ENCODE assay signal across 1 cellular context in the genomic region with DNA sequence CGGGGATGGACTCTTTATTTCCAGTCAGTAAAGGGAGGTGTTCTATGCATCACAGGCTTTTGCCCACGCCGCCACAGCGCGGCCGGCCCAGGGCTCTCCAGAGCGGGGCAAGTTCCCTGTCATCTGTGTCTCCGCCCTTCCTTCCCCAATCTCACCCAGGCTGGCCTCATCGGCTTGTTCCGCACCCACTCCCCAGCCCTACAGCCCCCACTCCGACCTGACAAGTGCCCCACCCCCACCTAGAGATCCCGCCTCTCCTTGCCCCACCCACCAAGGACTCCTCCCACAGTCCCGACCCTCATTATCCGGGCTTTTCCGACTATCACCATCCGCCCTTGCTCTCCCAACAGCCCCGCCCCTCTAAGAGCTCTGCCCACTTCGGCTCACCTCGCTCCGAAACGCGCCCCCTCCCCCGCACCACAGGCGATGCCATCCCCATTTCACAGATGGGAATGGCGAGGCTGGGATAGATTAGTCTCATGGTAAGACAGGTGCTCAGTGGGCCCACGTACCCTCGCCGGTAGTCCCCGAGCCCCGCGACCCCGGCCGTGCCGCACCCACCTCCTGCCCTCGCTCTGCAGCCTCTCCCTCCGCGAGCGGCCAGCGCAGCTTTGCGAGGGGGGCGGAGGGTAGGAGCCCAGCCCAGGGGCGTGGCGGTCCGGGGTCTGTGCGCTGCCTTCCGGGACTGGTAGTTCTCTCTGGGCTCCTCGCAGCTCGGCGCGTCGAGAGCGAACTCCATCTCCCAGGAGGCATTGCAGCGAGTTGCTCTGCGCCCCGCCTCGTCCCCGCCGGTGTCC.
TF ChIP-seq lines count a peak whose summit lies in the region.

A gene with protein sequence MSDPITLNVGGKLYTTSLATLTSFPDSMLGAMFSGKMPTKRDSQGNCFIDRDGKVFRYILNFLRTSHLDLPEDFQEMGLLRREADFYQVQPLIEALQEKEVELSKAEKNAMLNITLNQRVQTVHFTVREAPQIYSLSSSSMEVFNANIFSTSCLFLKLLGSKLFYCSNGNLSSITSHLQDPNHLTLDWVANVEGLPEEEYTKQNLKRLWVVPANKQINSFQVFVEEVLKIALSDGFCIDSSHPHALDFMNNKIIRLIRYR (minus strand): TSS at position 615 of the 797 bp plus-strand sequence. CDS start 14,072 bp downstream, outside the sequence.

TF ChIP-seq in HepG2, 621 proteins besides CTCF, POLR2A, EP300 and RAD21 (continued from another document and continues in another):
- TF ChIP-seq, protein P1, sequence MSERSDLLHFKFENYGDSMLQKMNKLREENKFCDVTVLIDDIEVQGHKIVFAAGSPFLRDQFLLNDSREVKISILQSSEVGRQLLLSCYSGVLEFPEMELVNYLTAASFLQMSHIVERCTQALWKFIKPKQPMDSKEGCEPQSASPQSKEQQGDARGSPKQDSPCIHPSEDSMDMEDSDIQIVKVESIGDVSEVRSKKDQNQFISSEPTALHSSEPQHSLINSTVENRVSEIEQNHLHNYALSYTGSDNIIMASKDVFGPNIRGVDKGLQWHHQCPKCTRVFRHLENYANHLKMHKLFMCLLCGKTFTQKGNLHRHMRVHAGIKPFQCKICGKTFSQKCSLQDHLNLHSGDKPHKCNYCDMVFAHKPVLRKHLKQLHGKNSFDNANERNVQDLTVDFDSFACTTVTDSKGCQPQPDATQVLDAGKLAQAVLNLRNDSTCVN (CRISPR knock-in tag; IDR thresholded peaks at IDR 0.05; ENCODE audit: borderline replicate concordance) = 0 out of 2 replicates have a peak, but pooled peaks have one; percentile 23
- TF ChIP-seq, protein P2, sequence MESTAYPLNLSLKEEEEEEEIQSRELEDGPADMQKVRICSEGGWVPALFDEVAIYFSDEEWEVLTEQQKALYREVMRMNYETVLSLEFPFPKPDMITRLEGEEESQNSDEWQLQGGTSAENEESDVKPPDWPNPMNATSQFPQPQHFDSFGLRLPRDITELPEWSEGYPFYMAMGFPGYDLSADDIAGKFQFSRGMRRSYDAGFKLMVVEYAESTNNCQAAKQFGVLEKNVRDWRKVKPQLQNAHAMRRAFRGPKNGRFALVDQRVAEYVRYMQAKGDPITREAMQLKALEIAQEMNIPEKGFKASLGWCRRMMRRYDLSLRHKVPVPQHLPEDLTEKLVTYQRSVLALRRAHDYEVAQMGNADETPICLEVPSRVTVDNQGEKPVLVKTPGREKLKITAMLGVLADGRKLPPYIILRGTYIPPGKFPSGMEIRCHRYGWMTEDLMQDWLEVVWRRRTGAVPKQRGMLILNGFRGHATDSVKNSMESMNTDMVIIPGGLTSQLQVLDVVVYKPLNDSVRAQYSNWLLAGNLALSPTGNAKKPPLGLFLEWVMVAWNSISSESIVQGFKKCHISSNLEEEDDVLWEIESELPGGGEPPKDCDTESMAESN (CRISPR knock-in tag; conservative IDR thresholded peaks at IDR 0.05) = 0 out of 2 replicates have a peak, but pooled peaks have one; percentile 19
- TF ChIP-seq KMT2A (CRISPR knock-in tag; IDR thresholded peaks at IDR 0.05) (peak; percentile 68; the same call in 1 of the 2 replicates), KAT2B (IDR thresholded peaks at IDR 0.05; ENCODE audit: borderline replicate concordance, low read depth, low read length) (no peak), ZNF879 (CRISPR knock-in tag; IDR thresholded peaks at IDR 0.05) (no peak), PRMT3 (CRISPR knock-in tag; IDR thresholded peaks at IDR 0.05; ENCODE audit: borderline replicate concordance, low read depth) (no peak), ZNF225 (CRISPR knock-in tag; IDR thresholded peaks at IDR 0.05) (no peak), TMF1 (CRISPR knock-in tag; IDR thresholded peaks at IDR 0.05; ENCODE audit: low read depth) (no peak), HNF4G (IDR thresholded peaks at IDR 0.05; ENCODE audit: borderline replicate concordance, low read depth, low read length) (no peak), HNF4G (CRISPR knock-in tag; IDR thresholded peaks at IDR 0.05; ENCODE audit: borderline replicate concordance, low read depth) (no peak), CCDC6 (CRISPR knock-in tag; IDR thresholded peaks at IDR 0.05) (peak; percentile 61), ZBTB3 (CRISPR knock-in tag; IDR thresholded peaks at IDR 0.05; ENCODE audit: borderline replicate concordance, low read depth) (0 out of 2 replicates have a peak, but pooled peaks have one; percentile 68), SIN3B (IDR thresholded peaks at IDR 0.05; ENCODE audit: low read length) (no peak), ZSCAN25 (CRISPR knock-in tag; IDR thresholded peaks at IDR 0.05) (peak; percentile 41; the same call in 1 of the 2 replicates), DPF2 (CRISPR knock-in tag; IDR thresholded peaks at IDR 0.05; ENCODE audit: borderline replicate concordance, low read depth) (peak; percentile 38; the same call in 1 of the 2 replicates), MEIS2 (CRISPR knock-in tag; IDR thresholded peaks at IDR 0.05) (no peak; the same call in 1 of the 2 replicates), MAFG (CRISPR knock-in tag; IDR thresholded peaks at IDR 0.05) (no peak), ZFP82 (CRISPR knock-in tag; IDR thresholded peaks at IDR 0.05; ENCODE audit: borderline replicate concordance) (no peak), MBNL3 (CRISPR knock-in tag; conservative IDR thresholded peaks at IDR 0.05) (no peak), TBX2 (CRISPR knock-in tag; IDR thresholded peaks at IDR 0.05; ENCODE audit: borderline replicate concordance) (peak; percentile 68; the same call in 1 of the 2 replicates), MAZ (IDR thresholded peaks at IDR 0.05; ENCODE audit: borderline replicate concordance, low read depth, low read length) (peak; percentile 49), MAZ (CRISPR knock-in tag; IDR thresholded peaks at IDR 0.05; ENCODE audit: low read depth) (peak; percentile 97), RFX5 (IDR thresholded peaks at IDR 0.05; ENCODE audit: low read depth, low read length) (no peak), ZNF207 (IDR thresholded peaks at IDR 0.05; ENCODE audit: borderline replicate concordance) (no peak), ZKSCAN5 (CRISPR knock-in tag; IDR thresholded peaks at IDR 0.05) (no peak), ARNTL (CRISPR knock-in tag; IDR thresholded peaks at IDR 0.05) (peak; percentile 17; the same call in 1 of the 2 replicates), NFYC (CRISPR knock-in tag; IDR thresholded peaks at IDR 0.05) (no peak; the same call in 1 of the 2 replicates), CBFB (CRISPR knock-in tag; IDR thresholded peaks at IDR 0.05) (peak; percentile 64; the same call in 1 of the 2 replicates), MED1 (CRISPR knock-in tag; IDR thresholded peaks at IDR 0.05) (no peak), ISL2 (CRISPR knock-in tag; IDR thresholded peaks at IDR 0.05) (peak; percentile 42)
- TF ChIP-seq, protein P3, sequence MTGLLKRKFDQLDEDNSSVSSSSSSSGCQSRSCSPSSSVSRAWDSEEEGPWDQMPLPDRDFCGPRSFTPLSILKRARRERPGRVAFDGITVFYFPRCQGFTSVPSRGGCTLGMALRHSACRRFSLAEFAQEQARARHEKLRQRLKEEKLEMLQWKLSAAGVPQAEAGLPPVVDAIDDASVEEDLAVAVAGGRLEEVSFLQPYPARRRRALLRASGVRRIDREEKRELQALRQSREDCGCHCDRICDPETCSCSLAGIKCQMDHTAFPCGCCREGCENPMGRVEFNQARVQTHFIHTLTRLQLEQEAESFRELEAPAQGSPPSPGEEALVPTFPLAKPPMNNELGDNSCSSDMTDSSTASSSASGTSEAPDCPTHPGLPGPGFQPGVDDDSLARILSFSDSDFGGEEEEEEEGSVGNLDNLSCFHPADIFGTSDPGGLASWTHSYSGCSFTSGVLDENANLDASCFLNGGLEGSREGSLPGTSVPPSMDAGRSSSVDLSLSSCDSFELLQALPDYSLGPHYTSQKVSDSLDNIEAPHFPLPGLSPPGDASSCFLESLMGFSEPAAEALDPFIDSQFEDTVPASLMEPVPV (CRISPR knock-in tag; IDR thresholded peaks at IDR 0.05) = no peak; the same call in 1 of the 2 replicates
- TF ChIP-seq, protein P4, sequence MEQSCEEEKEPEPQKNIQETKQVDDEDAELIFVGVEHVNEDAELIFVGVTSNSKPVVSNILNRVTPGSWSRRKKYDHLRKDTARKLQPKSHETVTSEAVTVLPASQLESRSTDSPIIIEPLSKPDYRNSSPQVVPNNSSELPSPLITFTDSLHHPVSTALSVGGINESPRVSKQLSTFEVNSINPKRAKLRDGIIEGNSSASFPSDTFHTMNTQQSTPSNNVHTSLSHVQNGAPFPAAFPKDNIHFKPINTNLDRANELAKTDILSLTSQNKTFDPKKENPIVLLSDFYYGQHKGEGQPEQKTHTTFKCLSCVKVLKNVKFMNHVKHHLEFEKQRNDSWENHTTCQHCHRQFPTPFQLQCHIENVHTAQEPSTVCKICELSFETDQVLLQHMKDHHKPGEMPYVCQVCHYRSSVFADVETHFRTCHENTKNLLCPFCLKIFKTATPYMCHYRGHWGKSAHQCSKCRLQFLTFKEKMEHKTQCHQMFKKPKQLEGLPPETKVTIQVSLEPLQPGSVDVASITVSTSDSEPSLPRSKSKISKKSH (CRISPR knock-in tag; IDR thresholded peaks at IDR 0.05; ENCODE audit: borderline replicate concordance) = no peak; the same call in 1 of the 2 replicates
- TF ChIP-seq, protein P5, sequence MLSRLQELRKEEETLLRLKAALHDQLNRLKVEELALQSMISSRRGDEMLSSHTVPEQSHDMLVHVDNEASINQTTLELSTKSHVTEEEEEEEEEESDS (CRISPR knock-in tag; IDR thresholded peaks at IDR 0.05; ENCODE audit: borderline replicate concordance) = no peak
- TF ChIP-seq, protein P6, sequence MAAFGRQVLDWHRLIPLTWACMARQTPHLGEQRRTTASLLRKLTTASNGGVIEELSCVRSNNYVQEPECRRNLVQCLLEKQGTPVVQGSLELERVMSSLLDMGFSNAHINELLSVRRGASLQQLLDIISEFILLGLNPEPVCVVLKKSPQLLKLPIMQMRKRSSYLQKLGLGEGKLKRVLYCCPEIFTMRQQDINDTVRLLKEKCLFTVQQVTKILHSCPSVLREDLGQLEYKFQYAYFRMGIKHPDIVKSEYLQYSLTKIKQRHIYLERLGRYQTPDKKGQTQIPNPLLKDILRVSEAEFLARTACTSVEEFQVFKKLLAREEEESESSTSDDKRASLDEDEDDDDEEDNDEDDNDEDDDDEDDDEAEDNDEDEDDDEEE (CRISPR knock-in tag; IDR thresholded peaks at IDR 0.05) = 0 out of 2 replicates have a peak, but pooled peaks have one; percentile 25
- TF ChIP-seq, protein P7, sequence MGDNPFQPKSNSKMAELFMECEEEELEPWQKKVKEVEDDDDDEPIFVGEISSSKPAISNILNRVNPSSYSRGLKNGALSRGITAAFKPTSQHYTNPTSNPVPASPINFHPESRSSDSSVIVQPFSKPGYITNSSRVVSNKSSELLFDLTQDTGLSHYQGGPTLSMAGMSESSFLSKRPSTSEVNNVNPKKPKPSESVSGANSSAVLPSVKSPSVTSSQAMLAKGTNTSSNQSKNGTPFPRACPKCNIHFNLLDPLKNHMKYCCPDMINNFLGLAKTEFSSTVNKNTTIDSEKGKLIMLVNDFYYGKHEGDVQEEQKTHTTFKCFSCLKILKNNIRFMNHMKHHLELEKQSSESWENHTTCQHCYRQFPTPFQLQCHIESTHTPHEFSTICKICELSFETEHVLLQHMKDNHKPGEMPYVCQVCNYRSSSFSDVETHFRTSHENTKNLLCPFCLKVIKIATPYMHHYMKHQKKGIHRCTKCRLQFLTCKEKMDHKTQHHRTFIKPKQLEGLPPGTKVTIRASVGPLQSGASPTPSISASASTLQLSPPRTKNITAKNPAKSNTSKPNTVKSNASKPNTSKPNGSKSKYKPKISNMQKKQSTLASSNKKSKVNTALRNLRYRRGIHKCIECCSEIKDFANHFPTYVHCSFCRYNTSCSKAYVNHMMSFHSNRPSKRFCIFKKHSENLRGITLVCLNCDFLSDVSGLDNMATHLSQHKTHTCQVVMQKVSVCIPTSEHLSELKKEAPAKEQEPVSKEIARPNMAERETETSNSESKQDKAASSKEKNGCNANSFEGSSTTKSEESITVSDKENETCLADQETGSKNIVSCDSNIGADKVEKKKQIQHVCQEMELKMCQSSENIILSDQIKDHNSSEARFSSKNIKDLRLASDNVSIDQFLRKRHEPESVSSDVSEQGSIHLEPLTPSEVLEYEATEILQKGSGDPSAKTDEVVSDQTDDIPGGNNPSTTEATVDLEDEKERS (CRISPR knock-in tag; IDR thresholded peaks at IDR 0.05) = peak; percentile 92
- TF ChIP-seq, protein P8, sequence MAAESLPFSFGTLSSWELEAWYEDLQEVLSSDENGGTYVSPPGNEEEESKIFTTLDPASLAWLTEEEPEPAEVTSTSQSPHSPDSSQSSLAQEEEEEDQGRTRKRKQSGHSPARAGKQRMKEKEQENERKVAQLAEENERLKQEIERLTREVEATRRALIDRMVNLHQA (CRISPR knock-in tag; IDR thresholded peaks at IDR 0.05) = no peak
- TF ChIP-seq, protein P9, sequence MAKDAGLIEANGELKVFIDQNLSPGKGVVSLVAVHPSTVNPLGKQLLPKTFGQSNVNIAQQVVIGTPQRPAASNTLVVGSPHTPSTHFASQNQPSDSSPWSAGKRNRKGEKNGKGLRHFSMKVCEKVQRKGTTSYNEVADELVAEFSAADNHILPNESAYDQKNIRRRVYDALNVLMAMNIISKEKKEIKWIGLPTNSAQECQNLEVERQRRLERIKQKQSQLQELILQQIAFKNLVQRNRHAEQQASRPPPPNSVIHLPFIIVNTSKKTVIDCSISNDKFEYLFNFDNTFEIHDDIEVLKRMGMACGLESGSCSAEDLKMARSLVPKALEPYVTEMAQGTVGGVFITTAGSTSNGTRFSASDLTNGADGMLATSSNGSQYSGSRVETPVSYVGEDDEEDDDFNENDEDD (CRISPR knock-in tag; IDR thresholded peaks at IDR 0.05; ENCODE audit: borderline replicate concordance) = peak; percentile 49; the same call in 1 of the 2 replicates
- TF ChIP-seq, protein P10, sequence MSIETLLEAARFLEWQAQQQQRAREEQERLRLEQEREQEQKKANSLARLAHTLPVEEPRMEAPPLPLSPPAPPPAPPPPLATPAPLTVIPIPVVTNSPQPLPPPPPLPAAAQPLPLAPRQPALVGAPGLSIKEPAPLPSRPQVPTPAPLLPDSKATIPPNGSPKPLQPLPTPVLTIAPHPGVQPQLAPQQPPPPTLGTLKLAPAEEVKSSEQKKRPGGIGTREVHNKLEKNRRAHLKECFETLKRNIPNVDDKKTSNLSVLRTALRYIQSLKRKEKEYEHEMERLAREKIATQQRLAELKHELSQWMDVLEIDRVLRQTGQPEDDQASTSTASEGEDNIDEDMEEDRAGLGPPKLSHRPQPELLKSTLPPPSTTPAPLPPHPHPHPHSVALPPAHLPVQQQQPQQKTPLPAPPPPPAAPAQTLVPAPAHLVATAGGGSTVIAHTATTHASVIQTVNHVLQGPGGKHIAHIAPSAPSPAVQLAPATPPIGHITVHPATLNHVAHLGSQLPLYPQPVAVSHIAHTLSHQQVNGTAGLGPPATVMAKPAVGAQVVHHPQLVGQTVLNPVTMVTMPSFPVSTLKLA (IDR thresholded peaks at IDR 0.05) = no peak
- TF ChIP-seq, protein P11, sequence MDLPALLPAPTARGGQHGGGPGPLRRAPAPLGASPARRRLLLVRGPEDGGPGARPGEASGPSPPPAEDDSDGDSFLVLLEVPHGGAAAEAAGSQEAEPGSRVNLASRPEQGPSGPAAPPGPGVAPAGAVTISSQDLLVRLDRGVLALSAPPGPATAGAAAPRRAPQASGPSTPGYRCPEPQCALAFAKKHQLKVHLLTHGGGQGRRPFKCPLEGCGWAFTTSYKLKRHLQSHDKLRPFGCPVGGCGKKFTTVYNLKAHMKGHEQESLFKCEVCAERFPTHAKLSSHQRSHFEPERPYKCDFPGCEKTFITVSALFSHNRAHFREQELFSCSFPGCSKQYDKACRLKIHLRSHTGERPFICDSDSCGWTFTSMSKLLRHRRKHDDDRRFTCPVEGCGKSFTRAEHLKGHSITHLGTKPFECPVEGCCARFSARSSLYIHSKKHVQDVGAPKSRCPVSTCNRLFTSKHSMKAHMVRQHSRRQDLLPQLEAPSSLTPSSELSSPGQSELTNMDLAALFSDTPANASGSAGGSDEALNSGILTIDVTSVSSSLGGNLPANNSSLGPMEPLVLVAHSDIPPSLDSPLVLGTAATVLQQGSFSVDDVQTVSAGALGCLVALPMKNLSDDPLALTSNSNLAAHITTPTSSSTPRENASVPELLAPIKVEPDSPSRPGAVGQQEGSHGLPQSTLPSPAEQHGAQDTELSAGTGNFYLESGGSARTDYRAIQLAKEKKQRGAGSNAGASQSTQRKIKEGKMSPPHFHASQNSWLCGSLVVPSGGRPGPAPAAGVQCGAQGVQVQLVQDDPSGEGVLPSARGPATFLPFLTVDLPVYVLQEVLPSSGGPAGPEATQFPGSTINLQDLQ (CRISPR knock-in tag; IDR thresholded peaks at IDR 0.05) = no peak
